In the genomic region with DNA sequence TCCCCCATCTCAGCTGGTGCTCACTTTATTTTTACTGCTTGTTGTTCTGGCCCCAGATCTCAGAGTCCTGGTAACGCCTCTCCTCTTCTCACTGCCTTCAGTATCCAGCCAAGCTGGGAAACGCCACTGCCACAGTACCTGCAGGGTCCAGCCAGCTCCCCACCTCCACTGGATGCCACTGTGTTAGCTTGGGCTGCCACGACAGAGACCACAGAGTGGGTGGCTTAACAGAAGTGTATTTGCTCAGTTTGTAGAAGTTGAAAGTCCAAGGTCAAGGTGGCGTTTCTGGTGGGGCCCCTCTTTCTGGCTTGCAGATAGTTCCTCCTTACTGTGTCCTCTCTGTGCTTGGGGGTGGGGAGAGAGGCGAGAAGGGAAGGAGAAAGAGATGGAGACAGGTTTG, we compare ENCODE assay signal across 1 cellular context.
A peak's percentile ranks its signal among the peaks of the same experiment; 100 is the strongest.
TF ChIP-seq lines count a peak whose summit lies in the region.

No MANE protein-coding gene starts in this region.

TF ChIP-seq in HepG2, 621 proteins besides CTCF, POLR2A, EP300 and RAD21 (continued from another document):
- TF ChIP-seq, protein P1, sequence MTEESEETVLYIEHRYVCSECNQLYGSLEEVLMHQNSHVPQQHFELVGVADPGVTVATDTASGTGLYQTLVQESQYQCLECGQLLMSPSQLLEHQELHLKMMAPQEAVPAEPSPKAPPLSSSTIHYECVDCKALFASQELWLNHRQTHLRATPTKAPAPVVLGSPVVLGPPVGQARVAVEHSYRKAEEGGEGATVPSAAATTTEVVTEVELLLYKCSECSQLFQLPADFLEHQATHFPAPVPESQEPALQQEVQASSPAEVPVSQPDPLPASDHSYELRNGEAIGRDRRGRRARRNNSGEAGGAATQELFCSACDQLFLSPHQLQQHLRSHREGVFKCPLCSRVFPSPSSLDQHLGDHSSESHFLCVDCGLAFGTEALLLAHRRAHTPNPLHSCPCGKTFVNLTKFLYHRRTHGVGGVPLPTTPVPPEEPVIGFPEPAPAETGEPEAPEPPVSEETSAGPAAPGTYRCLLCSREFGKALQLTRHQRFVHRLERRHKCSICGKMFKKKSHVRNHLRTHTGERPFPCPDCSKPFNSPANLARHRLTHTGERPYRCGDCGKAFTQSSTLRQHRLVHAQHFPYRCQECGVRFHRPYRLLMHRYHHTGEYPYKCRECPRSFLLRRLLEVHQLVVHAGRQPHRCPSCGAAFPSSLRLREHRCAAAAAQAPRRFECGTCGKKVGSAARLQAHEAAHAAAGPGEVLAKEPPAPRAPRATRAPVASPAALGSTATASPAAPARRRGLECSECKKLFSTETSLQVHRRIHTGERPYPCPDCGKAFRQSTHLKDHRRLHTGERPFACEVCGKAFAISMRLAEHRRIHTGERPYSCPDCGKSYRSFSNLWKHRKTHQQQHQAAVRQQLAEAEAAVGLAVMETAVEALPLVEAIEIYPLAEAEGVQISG (CRISPR knock-in tag; IDR thresholded peaks at IDR 0.05): 0 out of 2 replicates have a peak, but pooled peaks have one; percentile 19
- TF ChIP-seq ZNF143 (CRISPR knock-in tag; IDR thresholded peaks at IDR 0.05) (no peak), NONO (IDR thresholded peaks at IDR 0.05) (no peak), NONO (CRISPR knock-in tag; conservative IDR thresholded peaks at IDR 0.05) (peak; percentile 33; the same call in 1 of the 2 replicates), HNF4G (IDR thresholded peaks at IDR 0.05; ENCODE audit: borderline replicate concordance, low read depth, low read length) (peak; percentile 46; the same call in 1 of the 2 replicates), HNF4G (CRISPR knock-in tag; IDR thresholded peaks at IDR 0.05; ENCODE audit: borderline replicate concordance, low read depth) (no peak), ZNF431 (CRISPR knock-in tag; IDR thresholded peaks at IDR 0.05; ENCODE audit: borderline replicate concordance, low read depth) (no peak), THAP11 (CRISPR knock-in tag; IDR thresholded peaks at IDR 0.05) (no peak), MED8 (CRISPR knock-in tag; IDR thresholded peaks at IDR 0.05; ENCODE audit: insufficient replicate concordance) (no peak), HNF4A (CRISPR knock-in tag; IDR thresholded peaks at IDR 0.05) (peak; percentile 75), ZMYM4 (CRISPR knock-in tag; IDR thresholded peaks at IDR 0.05) (0 out of 2 replicates have a peak, but pooled peaks have one; percentile 31), RARA (CRISPR knock-in tag; IDR thresholded peaks at IDR 0.05) (peak; percentile 23; the same call in 1 of the 2 replicates), RXRA (CRISPR knock-in tag; IDR thresholded peaks at IDR 0.05) (peak; percentile 21; the same call in 1 of the 2 replicates), FOXA1 (IDR thresholded peaks at IDR 0.05) (no peak), FOXA1 (CRISPR knock-in tag; IDR thresholded peaks at IDR 0.05) (peak; percentile 34; the same call in 1 of the 2 replicates), FOXA3 (CRISPR knock-in tag; IDR thresholded peaks at IDR 0.05) (0 out of 2 replicates have a peak, but pooled peaks have one; percentile 13), SALL1 (CRISPR knock-in tag; IDR thresholded peaks at IDR 0.05) (peak; percentile 20; the same call in 1 of the 2 replicates), SKI (IDR thresholded peaks at IDR 0.05; ENCODE audit: partially characterized antibody) (peak; percentile 13), ZNF788 (CRISPR knock-in tag; IDR thresholded peaks at IDR 0.05; ENCODE audit: borderline replicate concordance) (peak; percentile 36; the same call in 1 of the 2 replicates), SRSF4 (IDR thresholded peaks at IDR 0.05; ENCODE audit: low read depth, low read length, poor library complexity, severe bottlenecking) (no peak), FOXO1 (CRISPR knock-in tag; IDR thresholded peaks at IDR 0.05) (0 out of 2 replicates have a peak, but pooled peaks have one; percentile 11), BORCS8-MEF2B (CRISPR knock-in tag; IDR thresholded peaks at IDR 0.05) (0 out of 2 replicates have a peak, but pooled peaks have one; percentile 35), GTF3A (CRISPR knock-in tag; conservative IDR thresholded peaks at IDR 0.05) (no peak)
- TF ChIP-seq, protein P2, sequence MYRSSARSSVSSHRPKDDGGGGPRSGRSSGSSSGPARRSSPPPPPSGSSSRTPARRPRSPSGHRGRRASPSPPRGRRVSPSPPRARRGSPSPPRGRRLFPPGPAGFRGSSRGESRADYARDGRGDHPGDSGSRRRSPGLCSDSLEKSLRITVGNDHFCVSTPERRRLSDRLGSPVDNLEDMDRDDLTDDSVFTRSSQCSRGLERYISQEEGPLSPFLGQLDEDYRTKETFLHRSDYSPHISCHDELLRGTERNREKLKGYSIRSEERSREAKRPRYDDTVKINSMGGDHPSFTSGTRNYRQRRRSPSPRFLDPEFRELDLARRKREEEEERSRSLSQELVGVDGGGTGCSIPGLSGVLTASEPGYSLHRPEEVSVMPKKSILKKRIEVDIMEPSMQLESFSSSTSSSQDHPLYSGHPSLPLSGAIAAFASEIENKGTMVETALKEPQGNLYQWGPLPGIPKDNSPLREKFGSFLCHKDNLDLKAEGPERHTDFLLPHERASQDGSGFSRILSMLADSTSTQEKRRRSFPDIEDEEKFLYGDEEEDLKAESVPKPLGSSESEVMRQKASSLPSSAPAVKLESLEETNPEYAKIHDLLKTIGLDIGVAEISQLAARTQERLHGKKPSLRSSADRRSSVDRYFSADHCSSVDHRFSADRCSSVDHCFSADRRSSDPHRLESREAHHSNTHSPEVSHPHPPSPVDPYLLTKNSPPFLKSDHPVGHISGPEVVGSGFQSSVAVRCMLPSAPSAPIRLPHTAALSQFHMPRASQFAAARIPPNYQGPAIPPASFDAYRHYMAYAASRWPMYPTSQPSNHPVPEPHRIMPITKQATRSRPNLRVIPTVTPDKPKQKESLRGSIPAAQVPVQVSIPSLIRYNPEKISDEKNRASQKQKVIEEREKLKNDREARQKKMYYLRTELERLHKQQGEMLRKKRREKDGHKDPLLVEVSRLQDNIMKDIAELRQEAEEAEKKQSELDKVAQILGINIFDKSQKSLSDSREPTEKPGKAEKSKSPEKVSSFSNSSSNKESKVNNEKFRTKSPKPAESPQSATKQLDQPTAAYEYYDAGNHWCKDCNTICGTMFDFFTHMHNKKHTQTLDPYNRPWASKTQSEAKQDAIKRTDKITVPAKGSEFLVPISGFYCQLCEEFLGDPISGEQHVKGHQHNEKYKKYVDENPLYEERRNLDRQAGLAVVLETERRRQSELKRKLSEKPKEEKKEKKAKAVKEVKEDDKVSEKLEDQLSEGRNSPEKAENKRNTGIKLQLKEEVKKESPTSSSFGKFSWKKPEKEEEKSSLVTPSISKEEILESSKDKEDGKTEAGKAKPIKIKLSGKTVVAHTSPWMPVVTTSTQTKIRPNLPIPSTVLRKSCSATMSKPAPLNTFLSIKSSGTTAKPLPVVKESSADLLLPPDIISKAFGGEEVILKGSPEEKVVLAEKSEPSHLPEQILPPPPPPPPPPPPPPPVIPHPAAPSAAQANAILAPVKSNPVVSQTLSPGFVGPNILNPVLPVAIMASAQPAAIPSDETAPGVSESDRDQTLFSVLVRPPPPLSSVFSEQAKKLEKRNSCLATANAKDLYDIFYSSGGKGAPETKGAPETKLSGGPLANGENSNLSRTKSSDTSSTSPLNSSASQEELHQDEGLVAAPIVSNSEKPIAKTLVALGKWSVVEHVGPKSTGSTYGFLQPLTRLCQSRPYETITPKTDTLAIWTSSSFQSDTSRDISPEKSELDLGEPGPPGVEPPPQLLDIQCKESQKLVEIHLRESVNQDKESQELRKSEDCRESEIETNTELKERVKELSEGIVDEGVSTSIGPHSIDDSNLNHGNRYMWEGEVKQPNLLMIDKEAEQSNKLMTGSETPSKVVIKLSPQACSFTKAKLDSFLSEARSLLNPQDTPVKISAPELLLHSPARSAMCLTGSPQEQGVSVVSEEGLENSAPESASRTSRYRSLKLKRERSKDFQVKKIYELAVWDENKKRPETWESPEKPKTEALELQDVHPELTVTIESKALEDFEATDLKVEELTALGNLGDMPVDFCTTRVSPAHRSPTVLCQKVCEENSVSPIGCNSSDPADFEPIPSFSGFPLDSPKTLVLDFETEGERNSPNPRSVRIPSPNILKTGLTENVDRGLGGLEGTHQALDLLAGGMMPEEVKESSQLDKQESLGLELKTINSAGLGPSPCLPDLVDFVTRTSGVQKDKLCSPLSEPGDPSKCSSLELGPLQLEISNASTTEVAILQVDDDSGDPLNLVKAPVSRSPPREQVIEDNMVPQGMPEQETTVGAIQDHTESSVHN (CRISPR knock-in tag; IDR thresholded peaks at IDR 0.05): 0 out of 2 replicates have a peak, but pooled peaks have one; percentile 30
- TF ChIP-seq, protein P3, sequence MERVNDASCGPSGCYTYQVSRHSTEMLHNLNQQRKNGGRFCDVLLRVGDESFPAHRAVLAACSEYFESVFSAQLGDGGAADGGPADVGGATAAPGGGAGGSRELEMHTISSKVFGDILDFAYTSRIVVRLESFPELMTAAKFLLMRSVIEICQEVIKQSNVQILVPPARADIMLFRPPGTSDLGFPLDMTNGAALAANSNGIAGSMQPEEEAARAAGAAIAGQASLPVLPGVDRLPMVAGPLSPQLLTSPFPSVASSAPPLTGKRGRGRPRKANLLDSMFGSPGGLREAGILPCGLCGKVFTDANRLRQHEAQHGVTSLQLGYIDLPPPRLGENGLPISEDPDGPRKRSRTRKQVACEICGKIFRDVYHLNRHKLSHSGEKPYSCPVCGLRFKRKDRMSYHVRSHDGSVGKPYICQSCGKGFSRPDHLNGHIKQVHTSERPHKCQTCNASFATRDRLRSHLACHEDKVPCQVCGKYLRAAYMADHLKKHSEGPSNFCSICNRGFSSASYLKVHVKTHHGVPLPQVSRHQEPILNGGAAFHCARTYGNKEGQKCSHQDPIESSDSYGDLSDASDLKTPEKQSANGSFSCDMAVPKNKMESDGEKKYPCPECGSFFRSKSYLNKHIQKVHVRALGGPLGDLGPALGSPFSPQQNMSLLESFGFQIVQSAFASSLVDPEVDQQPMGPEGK (CRISPR knock-in tag; IDR thresholded peaks at IDR 0.05): 0 out of 2 replicates have a peak, but pooled peaks have one; percentile 37
- TF ChIP-seq, protein P4, sequence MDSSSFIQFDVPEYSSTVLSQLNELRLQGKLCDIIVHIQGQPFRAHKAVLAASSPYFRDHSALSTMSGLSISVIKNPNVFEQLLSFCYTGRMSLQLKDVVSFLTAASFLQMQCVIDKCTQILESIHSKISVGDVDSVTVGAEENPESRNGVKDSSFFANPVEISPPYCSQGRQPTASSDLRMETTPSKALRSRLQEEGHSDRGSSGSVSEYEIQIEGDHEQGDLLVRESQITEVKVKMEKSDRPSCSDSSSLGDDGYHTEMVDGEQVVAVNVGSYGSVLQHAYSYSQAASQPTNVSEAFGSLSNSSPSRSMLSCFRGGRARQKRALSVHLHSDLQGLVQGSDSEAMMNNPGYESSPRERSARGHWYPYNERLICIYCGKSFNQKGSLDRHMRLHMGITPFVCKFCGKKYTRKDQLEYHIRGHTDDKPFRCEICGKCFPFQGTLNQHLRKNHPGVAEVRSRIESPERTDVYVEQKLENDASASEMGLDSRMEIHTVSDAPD (CRISPR knock-in tag; IDR thresholded peaks at IDR 0.05): no peak
- TF ChIP-seq, protein P5, sequence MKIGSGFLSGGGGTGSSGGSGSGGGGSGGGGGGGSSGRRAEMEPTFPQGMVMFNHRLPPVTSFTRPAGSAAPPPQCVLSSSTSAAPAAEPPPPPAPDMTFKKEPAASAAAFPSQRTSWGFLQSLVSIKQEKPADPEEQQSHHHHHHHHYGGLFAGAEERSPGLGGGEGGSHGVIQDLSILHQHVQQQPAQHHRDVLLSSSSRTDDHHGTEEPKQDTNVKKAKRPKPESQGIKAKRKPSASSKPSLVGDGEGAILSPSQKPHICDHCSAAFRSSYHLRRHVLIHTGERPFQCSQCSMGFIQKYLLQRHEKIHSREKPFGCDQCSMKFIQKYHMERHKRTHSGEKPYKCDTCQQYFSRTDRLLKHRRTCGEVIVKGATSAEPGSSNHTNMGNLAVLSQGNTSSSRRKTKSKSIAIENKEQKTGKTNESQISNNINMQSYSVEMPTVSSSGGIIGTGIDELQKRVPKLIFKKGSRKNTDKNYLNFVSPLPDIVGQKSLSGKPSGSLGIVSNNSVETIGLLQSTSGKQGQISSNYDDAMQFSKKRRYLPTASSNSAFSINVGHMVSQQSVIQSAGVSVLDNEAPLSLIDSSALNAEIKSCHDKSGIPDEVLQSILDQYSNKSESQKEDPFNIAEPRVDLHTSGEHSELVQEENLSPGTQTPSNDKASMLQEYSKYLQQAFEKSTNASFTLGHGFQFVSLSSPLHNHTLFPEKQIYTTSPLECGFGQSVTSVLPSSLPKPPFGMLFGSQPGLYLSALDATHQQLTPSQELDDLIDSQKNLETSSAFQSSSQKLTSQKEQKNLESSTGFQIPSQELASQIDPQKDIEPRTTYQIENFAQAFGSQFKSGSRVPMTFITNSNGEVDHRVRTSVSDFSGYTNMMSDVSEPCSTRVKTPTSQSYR (CRISPR knock-in tag; IDR thresholded peaks at IDR 0.05; ENCODE audit: borderline replicate concordance): peak; percentile 57; the same call in 1 of the 2 replicates
- TF ChIP-seq, protein P6, sequence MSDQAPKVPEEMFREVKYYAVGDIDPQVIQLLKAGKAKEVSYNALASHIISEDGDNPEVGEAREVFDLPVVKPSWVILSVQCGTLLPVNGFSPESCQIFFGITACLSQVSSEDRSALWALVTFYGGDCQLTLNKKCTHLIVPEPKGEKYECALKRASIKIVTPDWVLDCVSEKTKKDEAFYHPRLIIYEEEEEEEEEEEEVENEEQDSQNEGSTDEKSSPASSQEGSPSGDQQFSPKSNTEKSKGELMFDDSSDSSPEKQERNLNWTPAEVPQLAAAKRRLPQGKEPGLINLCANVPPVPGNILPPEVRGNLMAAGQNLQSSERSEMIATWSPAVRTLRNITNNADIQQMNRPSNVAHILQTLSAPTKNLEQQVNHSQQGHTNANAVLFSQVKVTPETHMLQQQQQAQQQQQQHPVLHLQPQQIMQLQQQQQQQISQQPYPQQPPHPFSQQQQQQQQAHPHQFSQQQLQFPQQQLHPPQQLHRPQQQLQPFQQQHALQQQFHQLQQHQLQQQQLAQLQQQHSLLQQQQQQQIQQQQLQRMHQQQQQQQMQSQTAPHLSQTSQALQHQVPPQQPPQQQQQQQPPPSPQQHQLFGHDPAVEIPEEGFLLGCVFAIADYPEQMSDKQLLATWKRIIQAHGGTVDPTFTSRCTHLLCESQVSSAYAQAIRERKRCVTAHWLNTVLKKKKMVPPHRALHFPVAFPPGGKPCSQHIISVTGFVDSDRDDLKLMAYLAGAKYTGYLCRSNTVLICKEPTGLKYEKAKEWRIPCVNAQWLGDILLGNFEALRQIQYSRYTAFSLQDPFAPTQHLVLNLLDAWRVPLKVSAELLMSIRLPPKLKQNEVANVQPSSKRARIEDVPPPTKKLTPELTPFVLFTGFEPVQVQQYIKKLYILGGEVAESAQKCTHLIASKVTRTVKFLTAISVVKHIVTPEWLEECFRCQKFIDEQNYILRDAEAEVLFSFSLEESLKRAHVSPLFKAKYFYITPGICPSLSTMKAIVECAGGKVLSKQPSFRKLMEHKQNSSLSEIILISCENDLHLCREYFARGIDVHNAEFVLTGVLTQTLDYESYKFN (CRISPR knock-in tag; conservative IDR thresholded peaks at IDR 0.05): peak; percentile 61
